17 cellular contexts compared by ENCODE assay signal in the genomic region with DNA sequence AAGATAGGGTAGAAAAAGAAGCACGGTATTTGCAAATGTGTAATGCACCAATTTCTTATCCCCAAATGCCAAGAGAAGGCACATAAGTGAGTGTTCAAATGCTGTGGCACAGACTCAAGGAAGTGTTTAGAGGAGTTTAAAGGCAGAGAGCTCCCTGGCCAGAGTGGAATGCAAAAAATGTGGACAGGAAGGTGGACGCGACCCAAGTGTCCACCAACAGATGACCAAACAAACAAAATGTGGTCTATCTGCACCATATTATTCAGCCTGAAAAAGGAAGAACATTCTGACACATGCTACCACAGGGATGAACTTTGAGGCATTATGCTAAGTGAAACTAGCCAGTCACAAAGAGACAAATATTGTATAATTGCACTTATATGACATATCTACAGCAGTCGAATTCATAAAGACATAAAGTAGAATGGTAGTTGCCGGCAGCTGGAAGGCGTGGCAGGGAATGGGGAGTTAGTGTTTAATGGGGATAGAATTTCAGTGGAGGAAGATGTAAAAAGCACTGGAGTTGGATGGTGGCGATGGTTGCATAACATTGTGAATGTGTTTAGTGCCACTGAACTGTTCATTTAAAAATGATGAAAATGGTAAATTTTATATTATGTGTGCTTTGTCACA.
"Had no signal": no experiment of that assay in that cellular context is flagged by ENCODE, and none has a peak within 500 bp of the region (broad histone marks: within the 10 kb centered on the region; RNA-seq: fewer than 3 reads in every experiment).

No MANE protein-coding gene starts in this region.

- H3K27ac ChIP-seq: adrenal gland, heart right ventricle, pancreas, thoracic aorta had no signal

- FAIRE-seq: frontal cortex, pancreas had no signal

- H3K4me1 ChIP-seq: adrenal gland, pancreas had no signal

- H3K4me3 ChIP-seq: adrenal gland, heart right ventricle, lung, pancreas, thoracic aorta had no signal

- H3K9me3 ChIP-seq: adrenal gland, heart right ventricle, pancreas, thoracic aorta had no signal

- H3K27me3 ChIP-seq: adrenal gland, heart right ventricle, pancreas had no signal

- DNase-seq: activated CD4-positive, alpha-beta memory T cell treated with anti-CD3 and anti-CD28 coated beads for 36 hours; activated CD4-positive, alpha-beta T cell treated with anti-CD3 and anti-CD28 coated beads for 36 hours; activated CD8-positive, alpha-beta memory T cell treated with anti-CD3 and anti-CD28 coated beads, Interleukin-2, amount 10 ng/mL, durations not matched to agents 7 days and 5 days; activated effector memory CD4-positive, alpha-beta T cell treated with Interleukin-2 at 50 U/mL for 16 hours; activated naive CD4-positive, alpha-beta T cell treated with anti-CD3 and anti-CD28 coated beads, Interleukin-2, amount 50 U/mL, for 16 hours; activated T-cell treated with anti-CD3 and anti-CD28 coated beads, Interleukin-2, amount 50 U/mL, for 4 hours; adrenal gland; central memory CD4-positive, alpha-beta T cell; effector CD8-positive, alpha-beta T cell; heart right ventricle; left cardiac atrium; naive B cell; pancreas; T-helper 17 cell had no signal

- H3K36me3 ChIP-seq: adrenal gland, pancreas, thoracic aorta had no signal
